18 cellular contexts compared by ENCODE assay signal in genomic region chr7:91007371-91007770, GRCh38.
DNase-seq lines count a peak whose midpoint lies in the region; ATAC-seq and TF ChIP-seq lines count a peak whose summit lies in the region.
"Had no signal": no experiment of that assay in that cellular context is flagged by ENCODE, and none has a peak within 500 bp of the region (broad histone marks: within the 10 kb centered on the region; RNA-seq: fewer than 3 reads in every experiment).

No MANE protein-coding gene starts in this region.

- H4K91ac ChIP-seq in H9 (ENCODE audit: insufficient read length, low read depth, low read length): no peak overlapping the region

- H3K4me1 Mint-ChIP-seq in H9: peaks cover 3 to 5% of the 10 kb centered on the region in 2 experiments
- peaks cover 23% of the 10 kb centered on the region for H3K4me1 Mint-ChIP-seq in brain
- peaks cover 31% of the 10 kb centered on the region for H3K4me1 Mint-ChIP-seq in osteocyte (ENCODE audit: unreplicated experiment)
- H3K4me1 Mint-ChIP-seq in activated naive CD4-positive, alpha-beta T cell treated with anti-CD3 and anti-CD28 coated beads, Interleukin-2, amount 10 ng/mL, durations not matched to agents 7 days and 5 days: no peaks in the 10 kb centered on the region
- no peaks in the 10 kb centered on the region for H3K4me1 Mint-ChIP-seq in T-cell
- H3K4me1 Mint-ChIP-seq: CD14-positive monocyte; CD4-positive, alpha-beta memory T cell had no signal

- no peak overlapping the region for H3T11ph ChIP-seq in H9 (ENCODE audit: low read length)

- WGBS in H9 (ENCODE audit: extremely low coverage, insufficient read length, low lambda C conversion rate): no CpG with 5 or more reads among the region's 1 CpG

- no peak overlapping the region for H3K9ac ChIP-seq in H9 (ENCODE audit: extremely low read depth, insufficient read length, low read length)
- H3K9ac ChIP-seq: BLaER1 had no signal

- H3K4ac ChIP-seq in H9 (ENCODE audit: low read depth, low read length): no peak overlapping the region

- H3K27me3 Mint-ChIP-seq in H9 (ENCODE audit: low read depth) (no peaks in the 10 kb centered on the region), brain (no peaks in the 10 kb centered on the region), osteocyte (ENCODE audit: unreplicated experiment) (no peaks in the 10 kb centered on the region), T-cell (no peaks in the 10 kb centered on the region)
- no peaks in the 10 kb centered on the region for H3K27me3 Mint-ChIP-seq in activated naive CD4-positive, alpha-beta T cell treated with anti-CD3 and anti-CD28 coated beads, Interleukin-2, amount 10 ng/mL, durations not matched to agents 7 days and 5 days
- H3K27me3 Mint-ChIP-seq: CD4-positive, alpha-beta memory T cell had no signal

- no peaks in the 10 kb centered on the region for H3K9me3 ChIP-seq in H9 (ENCODE audit: control insufficient read depth, low read depth, low read length)
- H3K9me3 ChIP-seq: BLaER1, HAP-1 had no signal

- TF ChIP-seq CTCF in H9 (conservative IDR thresholded peaks at IDR 0.05): no peak
- no peak for TF ChIP-seq CTCF in brain (conservative IDR thresholded peaks at IDR 0.05)
- no peak for TF ChIP-seq CTCF in osteocyte (IDR thresholded peaks at IDR 0.05)

- H4K5ac ChIP-seq in H9 (ENCODE audit: insufficient read length, low read depth, low read length): no peak overlapping the region

- H3K4me1 ChIP-seq in H9 (ENCODE audit: insufficient read depth, low read length): no peaks in the 10 kb centered on the region
- H3K4me1 ChIP-seq: BLaER1, HAP-1 had no signal

- H3K18ac ChIP-seq in H9 (ENCODE audit: insufficient read length, low read depth, low read length): no peak overlapping the region

- no peak overlapping the region for H3K4me2 ChIP-seq in H9 (ENCODE audit: insufficient read depth, insufficient read length, low read length)
- H3K4me2 ChIP-seq: BLaER1 had no signal

- H4K20me1 ChIP-seq in H9 (ENCODE audit: control insufficient read depth, insufficient read depth, insufficient read length): no peaks in the 10 kb centered on the region
- H4K20me1 ChIP-seq: BLaER1 had no signal

- H2BK5ac ChIP-seq in H9 (ENCODE audit: insufficient read length, low read length): no peak overlapping the region

- no peaks in the 10 kb centered on the region for H3K27me3 ChIP-seq in H9 (ENCODE audit: insufficient read depth, low read length)
- H3K27me3 ChIP-seq: BLaER1 had no signal

- no peaks in the 10 kb centered on the region for H3K36me3 Mint-ChIP-seq in H9 (ENCODE audit: insufficient read depth in 1 of 3, low read depth in 3 of 3)
- peaks cover 68% of the 10 kb centered on the region for H3K36me3 Mint-ChIP-seq in brain
- peaks cover 43% of the 10 kb centered on the region for H3K36me3 Mint-ChIP-seq in osteocyte (ENCODE audit: unreplicated experiment)
- no peaks in the 10 kb centered on the region for H3K36me3 Mint-ChIP-seq in activated naive CD4-positive, alpha-beta T cell treated with anti-CD3 and anti-CD28 coated beads, Interleukin-2, amount 10 ng/mL, durations not matched to agents 7 days and 5 days
- no peaks in the 10 kb centered on the region for H3K36me3 Mint-ChIP-seq in T-cell
- H3K36me3 Mint-ChIP-seq: CD4-positive, alpha-beta memory T cell had no signal

- DNase-seq in H9: no peak
- DNase-seq in middle frontal gyrus (ENCODE audit: extremely low spot score, low spot score): peak; percentile 9
- no peak for DNase-seq in osteocyte (ENCODE audit: extremely low spot score, unreplicated experiment)
- no peak for DNase-seq in activated naive CD4-positive, alpha-beta T cell treated with anti-CD3 and anti-CD28 coated beads, Interleukin-2, amount 10 ng/mL, durations not matched to agents 7 days and 5 days
- no peak for DNase-seq in T-cell
- no peak for DNase-seq in NCI-H2227 treated with DMSO at 0.1 percent for 48 hours (lab: John Stamatoyannopoulos, UW)
- DNase-seq: 8988T; Calu3; CD4-positive, alpha-beta memory T cell; DND-41; EL had no signal

- H3K56ac ChIP-seq in H9 (ENCODE audit: insufficient read length, low read depth, low read length): peak overlapping the region; percentile 4

- H3K27ac Mint-ChIP-seq in H9: peak overlapping the region in 1 of 3 experiments; percentile 24; a peak in 1 of 7 replicates
- peak overlapping the region in 3 of 5 experiments; percentile 53 to 83 (median 63) for H3K27ac Mint-ChIP-seq in brain
- peak overlapping the region; percentile 61 for H3K27ac Mint-ChIP-seq in osteocyte (ENCODE audit: unreplicated experiment)
- no peak overlapping the region for H3K27ac Mint-ChIP-seq in activated naive CD4-positive, alpha-beta T cell treated with anti-CD3 and anti-CD28 coated beads, Interleukin-2, amount 10 ng/mL, durations not matched to agents 7 days and 5 days
- H3K27ac Mint-ChIP-seq in T-cell: no peak overlapping the region
- H3K27ac Mint-ChIP-seq: CD14-positive monocyte; CD4-positive, alpha-beta memory T cell had no signal

- H2BK15ac ChIP-seq in H9 (ENCODE audit: low read depth, low read length): no peak overlapping the region

- no peak overlapping the region for H2AFZ ChIP-seq in H9 (ENCODE audit: low read length)

- no peak overlapping the region for H4K8ac ChIP-seq in H9 (replicated peaks; ENCODE audit: insufficient read length, low read depth, low read length)

- H3K23ac ChIP-seq in H9 (ENCODE audit: insufficient read length, low read depth, low read length): no peak overlapping the region

- POLR2A ChIA-PET in T-cell (lab: Charles Lee): no interaction called here

- no peaks in the 10 kb centered on the region for H3K79me2 ChIP-seq in H9 (ENCODE audit: insufficient read depth, low read length)

- no peak overlapping the region for H3K27ac ChIP-seq in H9 (ENCODE audit: insufficient read length, low read depth, low read length)
- H3K27ac ChIP-seq: BLaER1, HL-60 had no signal

- H3K79me1 ChIP-seq in H9 (ENCODE audit: insufficient read depth, low read depth, low read length, poor library complexity, severe bottlenecking): no peaks in the 10 kb centered on the region

- no peak overlapping the region for H3K4me3 Mint-ChIP-seq in H9
- H3K4me3 Mint-ChIP-seq in brain: no peak overlapping the region
- H3K4me3 Mint-ChIP-seq in osteocyte (ENCODE audit: unreplicated experiment): no peak overlapping the region
- no peak overlapping the region for H3K4me3 Mint-ChIP-seq in activated naive CD4-positive, alpha-beta T cell treated with anti-CD3 and anti-CD28 coated beads, Interleukin-2, amount 10 ng/mL, durations not matched to agents 7 days and 5 days
- H3K4me3 Mint-ChIP-seq in T-cell: no peak overlapping the region
- H3K4me3 Mint-ChIP-seq: CD14-positive monocyte; CD4-positive, alpha-beta memory T cell had no signal

- H2BK12ac ChIP-seq in H9 (ENCODE audit: insufficient read length, low read depth, low read length): no peak overlapping the region

- H2BK20ac ChIP-seq in H9 (ENCODE audit: low read depth, low read length, poor library complexity, severe bottlenecking): no peak overlapping the region

- H3K14ac ChIP-seq in H9 (ENCODE audit: insufficient read depth, low read length): no peak overlapping the region

- H2BK120ac ChIP-seq in H9 (ENCODE audit: low read depth, low read length, poor library complexity, severe bottlenecking): no peak overlapping the region

- ATAC-seq in GM19328 (IDR thresholded peaks at IDR 0.05; ENCODE audit: unreplicated experiment) (no peak), T-cell (replicated peaks in 1 of 4) (no peak)
- ATAC-seq: GM12878 had no signal

- no peaks in the 10 kb centered on the region for H3K9me3 Mint-ChIP-seq in H9
- H3K9me3 Mint-ChIP-seq in brain: peaks cover 2 to 18% (median 10%) of the 10 kb centered on the region in 5 experiments
- peaks cover 37% of the 10 kb centered on the region for H3K9me3 Mint-ChIP-seq in osteocyte (ENCODE audit: unreplicated experiment)
- no peaks in the 10 kb centered on the region for H3K9me3 Mint-ChIP-seq in activated naive CD4-positive, alpha-beta T cell treated with anti-CD3 and anti-CD28 coated beads, Interleukin-2, amount 10 ng/mL, durations not matched to agents 7 days and 5 days
- peaks cover 0 to 3% (median 3%) of the 10 kb centered on the region in 3 donors for H3K9me3 Mint-ChIP-seq in T-cell

- H2AK5ac ChIP-seq in H9 (ENCODE audit: insufficient read length, low read length): no peak overlapping the region

- CTCF ChIA-PET in activated naive CD4-positive, alpha-beta T cell treated with anti-CD3 and anti-CD28 coated beads, Interleukin-2, amount 10 ng/mL, durations not matched to agents 7 days and 5 days (lab: Charles Lee): no interaction called here
- CTCF ChIA-PET in T-cell (lab: Charles Lee): no interaction called here

- H3K23me2 ChIP-seq in H9 (ENCODE audit: insufficient read length, low read depth, low read length, poor library complexity, severe bottlenecking): no peaks in the 10 kb centered on the region

Comparison
In these comparisons a context has a peak if more than half of its experiments do, and no peak if none do; other contexts are left out.
1. H3K27ac Mint-ChIP-seq: peak in brain (3 of 5) and osteocyte (single experiment); none in activated naive CD4-positive, alpha-beta T cell treated with anti-CD3 and anti-CD28 coated beads, Interleukin-2, amount 10 ng/mL, durations not matched to agents 7 days and 5 days (single experiment) and T-cell (0 of 2).